Comparison of ENCODE assay signal across 23 cellular contexts in genomic region chr1:240194120-240194519, GRCh38.
DNase-seq lines count a peak whose midpoint lies in the region; ATAC-seq, FAIRE-seq and TF ChIP-seq lines count a peak whose summit lies in the region.
"Had no signal": no experiment of that assay in that cellular context is flagged by ENCODE, and none has a peak within 500 bp of the region (broad histone marks: within the 10 kb centered on the region; RNA-seq: fewer than 3 reads in every experiment).

No MANE protein-coding gene starts in this region.

- no peaks in the 10 kb centered on the region for H3K9me3 ChIP-seq in astrocyte (ENCODE audit: insufficient read depth, low read depth, low read length)
- H3K9me3 ChIP-seq: neutrophil, right lobe of liver, testis had no signal

- no peaks in the 10 kb centered on the region for H3K4me1 Mint-ChIP-seq in astrocyte (ENCODE audit: low read depth, unreplicated experiment)

- no peak overlapping the region for H3K9ac ChIP-seq in astrocyte (ENCODE audit: low read length)

- no peak overlapping the region for H3K4me3 Mint-ChIP-seq in astrocyte (ENCODE audit: unreplicated experiment)
- H3K4me3 Mint-ChIP-seq: activated T-cell treated with anti-CD3 and anti-CD28 coated beads, Interleukin-2, amount 50 U/mL, for 72 hours; mesothelial cell of epicardium had no signal

- H3K36me3 ChIP-seq in astrocyte (ENCODE audit: insufficient read depth, low read length): no peaks in the 10 kb centered on the region
- H3K36me3 ChIP-seq: neutrophil, right lobe of liver had no signal

- intact Hi-C loops in Right ventricle myocardium superior (cut with DNase I): no loop called here

- peaks cover 2% of the 10 kb centered on the region for H3K4me1 ChIP-seq in astrocyte (ENCODE audit: insufficient read depth, low read length)
- H3K4me1 ChIP-seq: right lobe of liver, testis had no signal

- H3K27ac Mint-ChIP-seq in astrocyte (ENCODE audit: unreplicated experiment): no peak overlapping the region
- H3K27ac Mint-ChIP-seq: activated T-cell treated with anti-CD3 and anti-CD28 coated beads, Interleukin-2, amount 50 U/mL, for 72 hours; mesothelial cell of epicardium had no signal

- no peaks in the 10 kb centered on the region for H4K20me1 ChIP-seq in astrocyte (ENCODE audit: insufficient read depth, low read length)

- H2AFZ ChIP-seq in astrocyte (ENCODE audit: low read depth, low read length): no peak overlapping the region

- TF ChIP-seq CTCF in astrocyte (IDR thresholded peaks at IDR 0.05; ENCODE audit: insufficient read depth, low read depth, low read length): no peak
- TF ChIP-seq CTCF in foreskin fibroblast (IDR thresholded peaks at IDR 0.05; ENCODE audit: low read depth, low read length): no peak

- no peak for FAIRE-seq in astrocyte (lab: Jason Lieb, UNC)
- FAIRE-seq: endothelial cell of umbilical vein, K562, kidney had no signal

- no peak overlapping the region for H3K4me2 ChIP-seq in astrocyte (ENCODE audit: low read length)

- no peaks in the 10 kb centered on the region for H3K36me3 Mint-ChIP-seq in astrocyte (ENCODE audit: low read depth, unreplicated experiment)
- H3K36me3 Mint-ChIP-seq: mesothelial cell of epicardium had no signal

- H3K9me3 Mint-ChIP-seq in astrocyte (ENCODE audit: unreplicated experiment): no peaks in the 10 kb centered on the region
- H3K9me3 Mint-ChIP-seq: activated T-cell treated with anti-CD3 and anti-CD28 coated beads, Interleukin-2, amount 50 U/mL, for 72 hours; mesothelial cell of epicardium had no signal

- no peaks in the 10 kb centered on the region for H3K27me3 Mint-ChIP-seq in astrocyte (ENCODE audit: low read depth, unreplicated experiment)

- no peaks in the 10 kb centered on the region for H3K27me3 ChIP-seq in astrocyte (ENCODE audit: insufficient read depth, low read length)
- H3K27me3 ChIP-seq: neutrophil, right lobe of liver, testis had no signal

- ATAC-seq in HG03565 (IDR thresholded peaks at IDR 0.05; ENCODE audit: unreplicated experiment) (no peak), HG03460 (IDR thresholded peaks at IDR 0.05; ENCODE audit: unreplicated experiment) (no peak), Right ventricle myocardium superior (ENCODE audit: poor library complexity) (no peak)
- ATAC-seq: K562, Panc1, right lobe of liver had no signal

- H3K79me2 ChIP-seq in astrocyte (ENCODE audit: insufficient read depth, low read length): no peaks in the 10 kb centered on the region

- DNase-seq in EL: peak; percentile 40
- peak; percentile 91 for DNase-seq in astrocyte (ENCODE audit: low read depth)
- DNase-seq in foreskin fibroblast: peak; percentile 38 to 75
- DNase-seq in stromal cell of bone marrow (ENCODE audit: low read depth): peak; percentile 87
- DNase-seq in NCI-H1417 (lab: John Stamatoyannopoulos, UW): no peak
- no peak for DNase-seq in Right ventricle myocardium superior
- DNase-seq: activated CD4-positive, alpha-beta T cell treated with anti-CD3 and anti-CD28 coated beads, Interleukin-2, amount 50 U/mL, for 48 hours; DMS79; kidney; NCI-H1105; NCI-H774; right lobe of liver; stimulated activated CD4-positive, alpha-beta T cell treated with anti-CD3 and anti-CD28 coated beads, Interleukin-2, amount 100 ng/mL, for 48 hours; SW 1271; testis had no signal

- H3K4me3 ChIP-seq in astrocyte (ENCODE audit: insufficient read depth, low read depth, low read length) (no peak overlapping the region), foreskin fibroblast (ENCODE audit: low read depth in 1 of 2, low read length in 2 of 2) (no peak overlapping the region)
- H3K4me3 ChIP-seq: K562, right lobe of liver, testis had no signal

- H3K27ac ChIP-seq in astrocyte (ENCODE audit: low read depth, low read length): no peak overlapping the region
- H3K27ac ChIP-seq: neutrophil, right lobe of liver, testis had no signal

Comparison
In these comparisons a context has a peak if more than half of its experiments do, and no peak if none do; other contexts are left out.
1. DNase-seq: peak in EL (single experiment), astrocyte (single experiment), foreskin fibroblast (2 of 2) and stromal cell of bone marrow (single experiment); none in NCI-H1417 (0 of 3) and Right ventricle myocardium superior (single experiment).